8 cellular contexts compared by ENCODE assay signal in genomic region chr1:155704414-155704813, GRCh38. TPM values are rescaled to one million over a fixed set of nuclear protein-coding genes. Genes with fewer than 3 reads are reported as not detected.
DNase-seq lines count a peak whose midpoint lies in the region; ATAC-seq, FAIRE-seq and TF ChIP-seq lines count a peak whose summit lies in the region.
"Not testable (repeated sequence)": the region's sequence is repeated elsewhere in the genome, so short reads cannot be mapped to it uniquely, and the experiment has no call there.

No MANE protein-coding gene starts in this region.

- not testable (repeated sequence) for H4K20me1 ChIP-seq in K562 (replicated peaks; ENCODE audit: control insufficient read depth, insufficient read depth, low read length)

- H3K27ac Mint-ChIP-seq in Caco-2 (ENCODE audit: unreplicated experiment) (peak overlapping the region; percentile 35), T-helper 17 cell (peak overlapping the region; percentile 60), memory B cell (peak overlapping the region; percentile 50)
- peak overlapping the region; percentile 40 for H3K27ac Mint-ChIP-seq in activated T-cell treated with anti-CD3 and anti-CD28 coated beads, Interleukin-2, amount 50 U/mL, for 24 hours

- intact Hi-C loops in Caco-2 (cut with micrococcal nuclease; ENCODE audit: unreplicated experiment); K562 (cut with micrococcal nuclease); upper lobe of right lung (cut with DNase I): not testable (repeated sequence)

- H3K27ac ChIP-seq in K562 (ENCODE audit: extremely low read depth, low read depth, low read length); upper lobe of right lung: not testable (repeated sequence)

- not testable (repeated sequence) for H3K27me3 ChIP-seq in Caco-2 (replicated peaks; ENCODE audit: control insufficient read depth, insufficient read depth, low read length); K562 (ENCODE audit: control insufficient read depth in 2 of 2, insufficient read depth in 2 of 2, low read length in 2 of 2); upper lobe of right lung

- not testable (repeated sequence) for FAIRE-seq in K562 (lab: Jason Lieb, UNC)

- BruUV-seq in Caco-2 (replicated peaks; lab: Mats Ljungman, UMichigan); K562 (replicated peaks; lab: Mats Ljungman, UMichigan): not testable (repeated sequence)

- not testable (repeated sequence) for H3K9ac ChIP-seq in K562 (ENCODE audit: insufficient read depth in 1 of 2, low read depth in 2 of 2, low read length in 2 of 2)

- H3K27me3 Mint-ChIP-seq in Caco-2 (ENCODE audit: insufficient read depth, unreplicated experiment); T-helper 17 cell; activated T-cell treated with anti-CD3 and anti-CD28 coated beads, Interleukin-2, amount 50 U/mL, for 24 hours; memory B cell: not testable (repeated sequence)

- DNase-seq in Caco-2; T-helper 17 cell; activated T-cell treated with anti-CD3 and anti-CD28 coated beads, Interleukin-2, amount 50 U/mL, for 24 hours; K562 (ENCODE audit: extremely low read depth in 1 of 4, low spot score in 3 of 4); memory B cell (ENCODE audit: low spot score in 2 of 2); upper lobe of right lung: not testable (repeated sequence)
- peak; percentile 5 for DNase-seq in NCI-H2171 treated with DMSO at 0.1 percent for 48 hours (lab: John Stamatoyannopoulos, UW)
- peak; percentile 53 for DNase-seq in epithelial cell of esophagus (ENCODE audit: low read depth)

- TF ChIP-seq RAD21 in K562 (CRISPR knock-in tag; conservative IDR thresholded peaks at IDR 0.05 in 1 of 2, IDR thresholded peaks at IDR 0.05 in 1 of 2) = not testable (repeated sequence)

- POLR2A ChIA-PET in Caco-2 (lab: Charles Lee) = not testable (repeated sequence)
- POLR2A ChIA-PET in K562 (lab: Yijun Ruan, JAX) = interaction anchor here (1.3 kb wide), 1 partner anchor 11 kb away, joined by 3 read pairs; no protein-coding TSS in a partner anchor

- peaks cover 43% of the 10 kb centered on the region for H3K36me3 Mint-ChIP-seq in Caco-2 (ENCODE audit: insufficient read depth, unreplicated experiment)
- H3K36me3 Mint-ChIP-seq in T-helper 17 cell (ENCODE audit: low read depth); memory B cell: not testable (repeated sequence)
- peaks cover 51% of the 10 kb centered on the region for H3K36me3 Mint-ChIP-seq in activated T-cell treated with anti-CD3 and anti-CD28 coated beads, Interleukin-2, amount 50 U/mL, for 24 hours (ENCODE audit: low read depth)

- ATAC-seq in T-helper 17 cell; memory B cell (ENCODE audit: low read depth): not testable (repeated sequence)
- ATAC-seq in K562 (peak; percentile 16; the same call in 1 of the 3 replicates), upper lobe of right lung (peak; percentile 31)

- H3K9me3 ChIP-seq in Caco-2; T-helper 17 cell (ENCODE audit: control insufficient read depth, low read length, poor library complexity, severe bottlenecking); K562 (replicated peaks; ENCODE audit: control insufficient read depth, insufficient read depth, low read depth, low read length); upper lobe of right lung: not testable (repeated sequence)

- not testable (repeated sequence) for TF ChIP-seq CTCF in Caco-2 (IDR thresholded peaks at IDR 0.05; ENCODE audit: insufficient read depth in 1 of 2, low read depth in 1 of 2, low read length in 1 of 2, severe bottlenecking in 1 of 2, unreplicated experiment in 1 of 2); K562 (IDR thresholded peaks at IDR 0.05 in 2 of 3, conservative IDR thresholded peaks at IDR 0.05 in 1 of 3; ENCODE audit: insufficient read depth in 2 of 3, low read depth in 1 of 3, low read length in 3 of 3); epithelial cell of esophagus (IDR thresholded peaks at IDR 0.05; ENCODE audit: insufficient read depth, low read depth, low read length, missing control alignments); upper lobe of right lung (IDR thresholded peaks at IDR 0.05)

- H3K36me3 ChIP-seq in Caco-2 (ENCODE audit: control insufficient read depth, insufficient read depth, low read length); upper lobe of right lung: not testable (repeated sequence)
- peaks cover 19% of the 10 kb centered on the region; the same call in 2 of the 3 replicates for H3K36me3 ChIP-seq in K562 (ENCODE audit: control insufficient read depth, insufficient read depth, low read length)

- 90% methylated on average over 4 of the region's 5 CpGs for WGBS in K562 (ENCODE audit: insufficient coverage, low coverage, missing lambda C conversion rate)

- not testable (repeated sequence) for H2AFZ ChIP-seq in K562 (ENCODE audit: low read depth, low read length)

- CTCF ChIA-PET in Caco-2 (lab: Charles Lee); K562 (lab: Yijun Ruan, JAX; ENCODE audit: low intra/inter-chr PET ratio): not testable (repeated sequence)

- in situ Hi-C loops in K562 (cut with MboI) = not testable (repeated sequence)

- not testable (repeated sequence) for H3K9me1 ChIP-seq in K562 (ENCODE audit: control insufficient read depth, insufficient read depth, low read length)

- TF ChIP-seq POLR2A in K562 (conservative IDR thresholded peaks at IDR 0.05) = not testable (repeated sequence)

- not testable (repeated sequence) for H3K4me3 ChIP-seq in Caco-2 (ENCODE audit: low read depth, low read length); K562; epithelial cell of esophagus (ENCODE audit: low read length); upper lobe of right lung

- H3K4me2 ChIP-seq in K562 (ENCODE audit: insufficient read depth, low read length) = not testable (repeated sequence)

- TF ChIP-seq EP300 in K562 (IDR thresholded peaks at IDR 0.05; ENCODE audit: low read length) = not testable (repeated sequence)

- H3K9me3 Mint-ChIP-seq in Caco-2 (ENCODE audit: unreplicated experiment); activated T-cell treated with anti-CD3 and anti-CD28 coated beads, Interleukin-2, amount 50 U/mL, for 24 hours; memory B cell: not testable (repeated sequence)

- H3K4me1 Mint-ChIP-seq in Caco-2 (ENCODE audit: low read depth, unreplicated experiment) = not testable (repeated sequence)
- peaks cover 19% of the 10 kb centered on the region for H3K4me1 Mint-ChIP-seq in T-helper 17 cell
- peaks cover 39% of the 10 kb centered on the region for H3K4me1 Mint-ChIP-seq in activated T-cell treated with anti-CD3 and anti-CD28 coated beads, Interleukin-2, amount 50 U/mL, for 24 hours (ENCODE audit: low read depth)
- peaks cover 17% of the 10 kb centered on the region for H3K4me1 Mint-ChIP-seq in memory B cell

- peaks cover 86% of the 10 kb centered on the region for H3K79me2 ChIP-seq in K562 (ENCODE audit: control insufficient read depth, insufficient read depth, low read length)

- not testable (repeated sequence) for H3K4me3 Mint-ChIP-seq in Caco-2 (ENCODE audit: unreplicated experiment); T-helper 17 cell; activated T-cell treated with anti-CD3 and anti-CD28 coated beads, Interleukin-2, amount 50 U/mL, for 24 hours; memory B cell

- H3K4me1 ChIP-seq in Caco-2; K562 (replicated peaks in 1 of 2; ENCODE audit: control insufficient read depth in 2 of 2, insufficient read depth in 2 of 2, low read length in 2 of 2); upper lobe of right lung: not testable (repeated sequence)

RNA-seq across cellular contexts. Expression of gene DAP3, which starts 15.5 kb away (rescaled TPM):
- total RNA-seq in Caco-2 (2022) (165 and 185 TPM in 2 replicates), T-helper 17 cell (100 to 1,000 TPM in 1 of 2 donors, 10 to 100 TPM in 1; 98.9 to 127 TPM), K562 (2014; rRNA removed) (129 and 155 TPM in 2 replicates), K562 (2014; rRNA removed; fragmentation: Illumina TruSeq; extraction: Trizol) (250 and 288 TPM in 2 replicates), K562 (2015; rRNA removed; fragmentation: Illumina TruSeq; extraction: Trizol) (202 and 215 TPM in 2 replicates), K562 (2021) (242 and 246 TPM in 2 replicates), upper lobe of right lung (79.6 TPM)
- 498 and 523 TPM in 2 replicates for total RNA-seq in K562 (2011; cell fraction: chromatin; rRNA removed; ENCODE audit: low replicate concordance)
- total RNA-seq in K562 (2011; cell fraction: nucleolus; rRNA removed) = 338 and 343 TPM in 2 replicates
- total RNA-seq in K562 (2011; cell fraction: nucleoplasm; rRNA removed) = 327 and 351 TPM in 2 replicates
- polyA plus RNA-seq in K562 (2011; rRNA removed) (431 and 484 TPM in 2 replicates), K562 (2014; fragmentation: Illumina TruSeq; extraction: Trizol) (402 and 404 TPM in 2 replicates), K562 (2014; fragmentation: Nextera tagmentation; extraction: Ambion mirVana) (100 to 1,000 TPM; 298 to 468 TPM), K562 (2014; rRNA removed) (344 and 358 TPM in 2 replicates)
- 317 and 359 TPM in 2 replicates for polyA plus RNA-seq in K562 (2011; cell fraction: cytosol; rRNA removed)
- polyA plus RNA-seq in K562 (2011; cell fraction: nucleus; rRNA removed) = 376 and 394 TPM in 2 replicates
- polyA plus RNA-seq in K562 (2012) = 209 and 223 TPM in 2 replicates
- 340 and 359 TPM in 2 replicates for polyA minus RNA-seq in K562 (2011; rRNA and poly(A)+ RNA removed)
- polyA minus RNA-seq in K562 (2011; cell fraction: cytosol; rRNA and poly(A)+ RNA removed) = 135 and 169 TPM in 2 replicates
- polyA minus RNA-seq in K562 (2011; cell fraction: nucleus; rRNA and poly(A)+ RNA removed) = 193 and 313 TPM in 2 replicates

RNA-seq across cellular contexts. Expression of gene YY1AP1, which starts 15.8 kb away (rescaled TPM):
- total RNA-seq in Caco-2 (2022) = 61.1 and 63.0 TPM in 2 replicates
- 10 to 100 TPM; 85.0 to 86.4 TPM for total RNA-seq in T-helper 17 cell
- total RNA-seq in K562 (2011; cell fraction: chromatin; rRNA removed; ENCODE audit: low replicate concordance) = 115 and 157 TPM in 2 replicates
- 58.0 and 60.1 TPM in 2 replicates for total RNA-seq in K562 (2011; cell fraction: nucleolus; rRNA removed)
- 73.8 and 91.0 TPM in 2 replicates for total RNA-seq in K562 (2011; cell fraction: nucleoplasm; rRNA removed)
- total RNA-seq in K562 (2014; rRNA removed) = 28.0 and 33.5 TPM in 2 replicates
- 42.1 and 44.5 TPM in 2 replicates for total RNA-seq in K562 (2014; rRNA removed; fragmentation: Illumina TruSeq; extraction: Trizol)
- total RNA-seq in K562 (2015; rRNA removed; fragmentation: Illumina TruSeq; extraction: Trizol) = 43.2 and 44.8 TPM in 2 replicates
- 50.3 and 52.1 TPM in 2 replicates for total RNA-seq in K562 (2021)
- 90.7 and 106 TPM in 2 replicates for polyA plus RNA-seq in K562 (2011; rRNA removed)
- polyA plus RNA-seq in K562 (2011; cell fraction: cytosol; rRNA removed) = 62.1 and 77.9 TPM in 2 replicates
- polyA plus RNA-seq in K562 (2011; cell fraction: nucleus; rRNA removed) = 101 and 107 TPM in 2 replicates
- 41.6 and 49.1 TPM in 2 replicates for polyA plus RNA-seq in K562 (2012)
- polyA plus RNA-seq in K562 (2014; fragmentation: Illumina TruSeq; extraction: Trizol) = 78.1 and 85.1 TPM in 2 replicates
- polyA plus RNA-seq in K562 (2014; fragmentation: Nextera tagmentation; extraction: Ambion mirVana) = 10 to 100 TPM; 18.4 to 35.2 TPM
- 42.9 and 44.5 TPM in 2 replicates for polyA plus RNA-seq in K562 (2014; rRNA removed)
- 146 and 175 TPM in 2 replicates for polyA minus RNA-seq in K562 (2011; rRNA and poly(A)+ RNA removed)
- 40.0 and 44.7 TPM in 2 replicates for polyA minus RNA-seq in K562 (2011; cell fraction: cytosol; rRNA and poly(A)+ RNA removed)
- 20.3 and 43.2 TPM in 2 replicates for polyA minus RNA-seq in K562 (2011; cell fraction: nucleus; rRNA and poly(A)+ RNA removed)
- total RNA-seq in upper lobe of right lung = 69.0 TPM
